10 cellular contexts compared by ENCODE assay signal in the genomic region with DNA sequence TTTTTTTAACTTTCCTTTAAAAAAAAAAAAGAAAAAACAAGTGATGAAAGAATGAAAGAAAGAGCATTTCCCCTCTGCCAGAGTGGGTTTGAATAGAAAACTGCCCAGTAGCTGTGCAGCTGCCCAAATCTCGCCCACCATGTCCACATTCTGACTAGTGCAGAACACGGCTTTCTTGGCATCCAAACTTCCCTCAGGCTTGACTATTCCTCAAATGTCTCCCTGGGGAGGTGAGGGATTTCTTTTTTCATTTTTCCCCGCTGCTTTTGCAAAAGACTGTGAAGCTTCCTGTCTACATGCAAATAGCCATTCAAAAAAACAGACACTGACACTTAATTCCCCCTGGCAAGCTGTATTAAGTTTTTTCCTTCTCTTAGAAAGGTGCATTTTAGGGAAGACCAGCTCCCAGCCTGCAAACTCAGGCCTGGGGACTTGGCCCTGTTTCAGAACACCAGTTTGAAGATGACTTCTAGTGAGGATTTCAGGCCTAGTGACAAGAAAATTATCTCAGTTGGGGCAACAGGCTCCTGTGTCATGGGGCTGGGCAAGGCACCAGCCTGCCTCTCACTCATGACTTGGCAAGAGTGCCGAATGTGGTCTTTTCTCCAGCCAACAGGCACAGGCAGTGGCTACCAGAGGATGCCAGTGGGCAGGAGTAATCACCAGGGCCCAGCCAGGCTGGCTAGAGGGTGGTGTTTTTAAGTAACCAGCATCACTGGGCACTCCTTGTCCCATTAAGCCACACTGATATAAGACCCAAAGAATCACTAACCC.
DNase-seq lines count a peak whose midpoint lies in the region; ATAC-seq, FAIRE-seq and TF ChIP-seq lines count a peak whose summit lies in the region.
"Had no signal": no experiment of that assay in that cellular context is flagged by ENCODE, and none has a peak within 500 bp of the region (broad histone marks: within the 10 kb centered on the region; RNA-seq: fewer than 3 reads in every experiment).

No MANE protein-coding gene starts in this region.

- TF ChIP-seq CTCF in fibroblast of pulmonary artery (IDR thresholded peaks at IDR 0.05; ENCODE audit: low read length, missing control alignments) (no peak), nephron progenitor cell (IDR thresholded peaks at IDR 0.05) (no peak), HepG2 (CRISPR knock-in tag; IDR thresholded peaks at IDR 0.05) (no peak)

- POLR2A ChIA-PET in HEK293T (lab: Yijun Ruan, JAX): no interaction called here
- POLR2A ChIA-PET in HepG2 (lab: Yijun Ruan, JAX): no interaction called here

- DNase-seq in SK-N-MC (ENCODE audit: low read depth, low spot score) (peak; percentile 40), fibroblast of pulmonary artery (ENCODE audit: low read depth) (peak; percentile 51), occipital lobe (lab: John Stamatoyannopoulos, UW) (peak; percentile 42), nephron progenitor cell (no peak), HEK293T (ENCODE audit: extremely low spot score) (no peak), GF-D8 (lab: John Stamatoyannopoulos, UW) (no peak), HepG2 (ENCODE audit: low spot score) (no peak)
- DNase-seq: activated CD4-positive, alpha-beta memory T cell treated with anti-CD3 and anti-CD28 coated beads, Interleukin-2, amount 10 ng/mL, durations not matched to agents 7 days and 5 days had no signal

- no peak overlapping the region for H3K4me3 ChIP-seq in BLaER1 treated with 17β-estradiol and CSF1 and Interleukin-3, amounts not matched to agents 10 nM and 100 nM
- H3K4me3 ChIP-seq in SK-N-MC (0 out of 2 replicates have a peak overlapping the region, but pooled peaks have one; percentile 17), fibroblast of pulmonary artery (replicated peaks; ENCODE audit: low read depth, low read length) (no peak overlapping the region), HepG2 (replicated peaks in 1 of 3; ENCODE audit: insufficient read depth in 1 of 3, low read depth in 2 of 3, low read length in 3 of 3) (no peak overlapping the region)

- H4K20me1 ChIP-seq in BLaER1 treated with 17β-estradiol and CSF1 and Interleukin-3, amounts not matched to agents 10 nM and 100 nM: no peaks in the 10 kb centered on the region
- no peaks in the 10 kb centered on the region for H4K20me1 ChIP-seq in HepG2 (ENCODE audit: insufficient read depth, low read length)

- H3K4me1 ChIP-seq in BLaER1 treated with 17β-estradiol and CSF1 and Interleukin-3, amounts not matched to agents 10 nM and 100 nM: peaks cover 8 to 19% (median 15%) of the 10 kb centered on the region in 10 experiments; a peak in 17 of 20 replicates
- no peaks in the 10 kb centered on the region for H3K4me1 ChIP-seq in HepG2 (ENCODE audit: insufficient read depth, low read length)

- TF ChIP-seq EP300 in HepG2 (IDR thresholded peaks at IDR 0.05; ENCODE audit: low read depth in 2 of 2, low read length in 2 of 2) (no peak), HepG2 (CRISPR knock-in tag; IDR thresholded peaks at IDR 0.05; ENCODE audit: borderline replicate concordance) (no peak)

- H3K9me3 Mint-ChIP-seq in nephron progenitor cell: peaks cover 2% of the 10 kb centered on the region
- H3K9me3 Mint-ChIP-seq: activated CD4-positive, alpha-beta memory T cell treated with anti-CD3 and anti-CD28 coated beads, Interleukin-2, amount 10 ng/mL, durations not matched to agents 7 days and 5 days; central memory CD8-positive, alpha-beta T cell had no signal

- BruUV-seq in HepG2 (replicated peaks; lab: Mats Ljungman, UMichigan): no TSS peak

- no peak overlapping the region for H2AFZ ChIP-seq in HepG2 (ENCODE audit: low read length)

- H3K4me3 Mint-ChIP-seq in nephron progenitor cell: no peak overlapping the region
- H3K4me3 Mint-ChIP-seq: activated CD4-positive, alpha-beta memory T cell treated with anti-CD3 and anti-CD28 coated beads, Interleukin-2, amount 10 ng/mL, durations not matched to agents 7 days and 5 days; central memory CD8-positive, alpha-beta T cell had no signal

- no peak for TF ChIP-seq RAD21 in HepG2 (CRISPR knock-in tag; IDR thresholded peaks at IDR 0.05)

- in situ Hi-C loops in HepG2 (cut with HindIII; ENCODE audit: extremely low pct_ligation_motif_present, low pct_unique_long_range_greater_than_20kb): no loop called here

- H3K27ac Mint-ChIP-seq in nephron progenitor cell: no peak overlapping the region
- H3K27ac Mint-ChIP-seq: activated CD4-positive, alpha-beta memory T cell treated with anti-CD3 and anti-CD28 coated beads, Interleukin-2, amount 10 ng/mL, durations not matched to agents 7 days and 5 days had no signal

- H3K79me2 ChIP-seq in HepG2 (ENCODE audit: insufficient read depth, low read length): no peaks in the 10 kb centered on the region

- no peaks in the 10 kb centered on the region for H3K36me3 Mint-ChIP-seq in nephron progenitor cell (ENCODE audit: low read depth)

- no peak for TF ChIP-seq POLR2A in HepG2 (IDR thresholded peaks at IDR 0.05; ENCODE audit: insufficient read depth in 1 of 2, low read depth in 2 of 2, low read length in 2 of 2)

- peaks cover 4% of the 10 kb centered on the region for H3K27me3 Mint-ChIP-seq in nephron progenitor cell (ENCODE audit: low read depth, poor library complexity)
- H3K27me3 Mint-ChIP-seq: central memory CD8-positive, alpha-beta T cell had no signal

- ATAC-seq in HepG2: no peak

- H3K9me3 ChIP-seq in BLaER1 treated with 17β-estradiol and CSF1 and Interleukin-3, amounts not matched to agents 10 nM and 100 nM (replicated peaks in 1 of 11): no peaks in the 10 kb centered on the region
- H3K9me3 ChIP-seq in SK-N-MC (ENCODE audit: low read depth, low read length) (no peaks in the 10 kb centered on the region), HepG2 (ENCODE audit: low read length) (no peaks in the 10 kb centered on the region)

- H3K27me3 ChIP-seq in BLaER1 treated with 17β-estradiol and CSF1 and Interleukin-3, amounts not matched to agents 10 nM and 100 nM: no peaks in the 10 kb centered on the region
- no peaks in the 10 kb centered on the region; a peak in 1 of 5 replicates for H3K27me3 ChIP-seq in HepG2 (ENCODE audit: control insufficient read depth in 1 of 2, insufficient read depth in 2 of 2, low read length in 2 of 2)

- H3K36me3 ChIP-seq in BLaER1 treated with 17β-estradiol and CSF1 and Interleukin-3, amounts not matched to agents 10 nM and 100 nM: no peaks in the 10 kb centered on the region
- H3K36me3 ChIP-seq in SK-N-MC (ENCODE audit: insufficient read depth, low read length): no peaks in the 10 kb centered on the region
- H3K36me3 ChIP-seq in HepG2 (replicated peaks in 1 of 2; ENCODE audit: control insufficient read depth in 1 of 2, insufficient read depth in 2 of 2, low read length in 2 of 2): no peaks in the 10 kb centered on the region

- H3K27ac ChIP-seq in BLaER1 treated with 17β-estradiol and CSF1 and Interleukin-3, amounts not matched to agents 10 nM and 100 nM: peak overlapping the region in 3 of 11 experiments; percentile 2 to 41 (median 33); a peak in 4 of 22 replicates
- no peak overlapping the region for H3K27ac ChIP-seq in SK-N-MC
- H3K27ac ChIP-seq in HepG2 (ENCODE audit: extremely low read length, insufficient read depth, low read length): no peak overlapping the region

- WGBS in HepG2 (ENCODE audit: low lambda C conversion rate): 17% methylated on average over 3 of the region's 4 CpGs

- peaks cover 10% of the 10 kb centered on the region for H3K4me1 Mint-ChIP-seq in nephron progenitor cell
- H3K4me1 Mint-ChIP-seq: activated CD4-positive, alpha-beta memory T cell treated with anti-CD3 and anti-CD28 coated beads, Interleukin-2, amount 10 ng/mL, durations not matched to agents 7 days and 5 days; central memory CD8-positive, alpha-beta T cell had no signal

- intact Hi-C loops in HepG2 (cut with micrococcal nuclease; ENCODE audit: unreplicated experiment): no loop called here

- peak overlapping the region; percentile 2 to 72 (median 53); a peak in 17 of 22 replicates for H3K4me2 ChIP-seq in BLaER1 treated with 17β-estradiol and CSF1 and Interleukin-3, amounts not matched to agents 10 nM and 100 nM
- no peak overlapping the region for H3K4me2 ChIP-seq in HepG2 (ENCODE audit: low read depth, low read length)

- H3K9ac ChIP-seq in BLaER1 treated with 17β-estradiol and CSF1 and Interleukin-3, amounts not matched to agents 10 nM and 100 nM: 0 out of 22 replicates have a peak overlapping the region, but pooled peaks of 1 of the 11 experiments have one; percentile 2
- no peak overlapping the region for H3K9ac ChIP-seq in SK-N-MC (ENCODE audit: insufficient read length)
- H3K9ac ChIP-seq in HepG2 (ENCODE audit: insufficient read depth, low read depth, low read length): no peak overlapping the region

- CTCF ChIA-PET in HEK293T (lab: Yijun Ruan, JAX) (interaction anchor here (0.6 kb wide), 1 partner anchor 670 kb away, joined by 3 read pairs; no protein-coding TSS in a partner anchor), HepG2 (lab: Yijun Ruan, JAX; ENCODE audit: low intra/inter-chr PET ratio, low total read pairs) (no interaction called here)

- FAIRE-seq in HepG2 (lab: Jason Lieb, UNC): no peak

TF ChIP-seq in HEK293T, 16 proteins besides CTCF, POLR2A, EP300 and RAD21 (continues in another document):
- no peak for TF ChIP-seq ZNF384 (IDR thresholded peaks at IDR 0.05)
- no peak for TF ChIP-seq L3MBTL2 (conservative IDR thresholded peaks at IDR 0.05)
- no peak for TF ChIP-seq LEF1 (IDR thresholded peaks at IDR 0.05; ENCODE audit: borderline replicate concordance)
- no peak for TF ChIP-seq ARNT (IDR thresholded peaks at IDR 0.05)
- TF ChIP-seq ELF4 (IDR thresholded peaks at IDR 0.05): no peak
- no peak for TF ChIP-seq FOXM1 (IDR thresholded peaks at IDR 0.05; ENCODE audit: borderline replicate concordance)
- TF ChIP-seq NFRKB (IDR thresholded peaks at IDR 0.05): no peak
- no peak for TF ChIP-seq TARDBP (IDR thresholded peaks at IDR 0.05)
- TF ChIP-seq FOXA1 (IDR thresholded peaks at IDR 0.05): no peak
- no peak for TF ChIP-seq HDGF (IDR thresholded peaks at IDR 0.05; ENCODE audit: borderline replicate concordance)
- no peak for TF ChIP-seq BHLHE40 (IDR thresholded peaks at IDR 0.05; ENCODE audit: borderline replicate concordance)

TF ChIP-seq in HepG2, 621 proteins besides CTCF, POLR2A, EP300 and RAD21 (continues in another document):
- no peak for TF ChIP-seq ZBTB21 (CRISPR knock-in tag; IDR thresholded peaks at IDR 0.05)
- TF ChIP-seq SMAD3 (CRISPR knock-in tag; IDR thresholded peaks at IDR 0.05): no peak
- TF ChIP-seq, protein P1, sequence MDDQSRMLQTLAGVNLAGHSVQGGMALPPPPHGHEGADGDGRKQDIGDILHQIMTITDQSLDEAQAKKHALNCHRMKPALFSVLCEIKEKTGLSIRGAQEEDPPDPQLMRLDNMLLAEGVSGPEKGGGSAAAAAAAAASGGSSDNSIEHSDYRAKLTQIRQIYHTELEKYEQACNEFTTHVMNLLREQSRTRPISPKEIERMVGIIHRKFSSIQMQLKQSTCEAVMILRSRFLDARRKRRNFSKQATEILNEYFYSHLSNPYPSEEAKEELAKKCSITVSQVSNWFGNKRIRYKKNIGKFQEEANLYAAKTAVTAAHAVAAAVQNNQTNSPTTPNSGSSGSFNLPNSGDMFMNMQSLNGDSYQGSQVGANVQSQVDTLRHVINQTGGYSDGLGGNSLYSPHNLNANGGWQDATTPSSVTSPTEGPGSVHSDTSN (CRISPR knock-in tag; IDR thresholded peaks at IDR 0.05; ENCODE audit: borderline replicate concordance): no peak

Comparison
In these comparisons a context has a peak if more than half of its experiments do, and no peak if none do; other contexts are left out.
1. DNase-seq: peak in SK-N-MC (single experiment), fibroblast of pulmonary artery (single experiment) and occipital lobe (single experiment); none in nephron progenitor cell (single experiment), HEK293T (single experiment), GF-D8 (single experiment) and HepG2 (single experiment).